9 cellular contexts compared by ENCODE assay signal in the genomic region with DNA sequence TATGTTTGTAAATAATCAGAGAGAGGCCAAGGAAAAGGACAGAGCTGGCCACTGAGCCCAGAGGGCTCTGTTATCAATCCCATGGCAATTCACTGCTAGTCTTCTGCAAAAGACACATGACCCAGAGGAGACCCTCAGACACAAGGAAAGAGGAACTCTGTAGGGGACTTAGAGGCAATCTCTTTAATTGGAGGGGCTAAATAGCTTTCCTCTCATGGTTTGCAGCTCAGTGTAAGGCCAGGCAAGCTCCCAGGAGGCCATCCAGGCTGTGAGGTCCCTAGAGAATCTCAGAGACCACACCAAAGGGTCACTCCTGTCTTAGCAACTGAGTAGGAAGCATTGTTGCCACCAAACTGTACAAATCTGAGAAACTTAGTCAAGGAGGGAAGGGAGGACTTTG. TPM values are rescaled to one million over a fixed set of nuclear protein-coding genes. Genes with fewer than 3 reads are reported as not detected.
DNase-seq lines count a peak whose midpoint lies in the region; ATAC-seq and TF ChIP-seq lines count a peak whose summit lies in the region.
"Had no signal": no experiment of that assay in that cellular context is flagged by ENCODE, and none has a peak within 500 bp of the region (broad histone marks: within the 10 kb centered on the region; RNA-seq: fewer than 3 reads in every experiment).

No MANE protein-coding gene starts in this region.

- no peaks in the 10 kb centered on the region for H3K9me3 Mint-ChIP-seq in immature natural killer cell

- H3K27me3 Mint-ChIP-seq in T-helper 17 cell = peaks cover 12% of the 10 kb centered on the region
- no peaks in the 10 kb centered on the region for H3K27me3 Mint-ChIP-seq in immature natural killer cell (ENCODE audit: low read depth in 3 of 3)

- H3K4me1 Mint-ChIP-seq in T-helper 17 cell (peaks cover 35% of the 10 kb centered on the region), immature natural killer cell (peaks cover 21 to 22% of the 10 kb centered on the region in 2 donors)

- H3K4me3 ChIP-seq in stomach = peak overlapping the region in 2 of 4 donors; percentile 24 to 29

- DNase-seq in T-helper 17 cell = no peak
- no peak for DNase-seq in immature natural killer cell
- DNase-seq in stomach = no peak
- no peak for DNase-seq in SHP77 (lab: John Stamatoyannopoulos, UW)
- no peak for DNase-seq in ureter (ENCODE audit: low spot score)
- DNase-seq in activated CD8-positive, alpha-beta memory T cell treated with anti-CD3 and anti-CD28 coated beads, Interleukin-2, amount 50 U/mL, for 48 hours = no peak
- DNase-seq in NCI-H526 treated with DMSO at 0.1 percent for 48 hours (lab: John Stamatoyannopoulos, UW) = no peak

- intact Hi-C loops in stomach (cut with DNase I; ENCODE audit: low total_unique reads) = no loop called here

- ATAC-seq in GM19463 (IDR thresholded peaks at IDR 0.05; ENCODE audit: unreplicated experiment) (peak; percentile 13), T-helper 17 cell (no peak)

- peak overlapping the region; percentile 81 for H3K4me3 Mint-ChIP-seq in T-helper 17 cell
- H3K4me3 Mint-ChIP-seq in immature natural killer cell = peak overlapping the region; percentile 51 to 86 (median 74)

- H3K9me3 ChIP-seq in T-helper 17 cell (ENCODE audit: control insufficient read depth, low read length, poor library complexity, severe bottlenecking) (no peaks in the 10 kb centered on the region), stomach (no peaks in the 10 kb centered on the region)

- no peak for TF ChIP-seq EP300 in stomach (IDR thresholded peaks at IDR 0.05)

- no peaks in the 10 kb centered on the region for H3K36me3 ChIP-seq in stomach

- H3K27me3 ChIP-seq in stomach = peaks cover 0 to 2% (median 0%) of the 10 kb centered on the region in 3 donors

- H3K4me1 ChIP-seq in stomach = peaks cover 15 to 35% (median 24%) of the 10 kb centered on the region in 4 donors

- peak overlapping the region; percentile 69 to 93 (median 78) for H3K27ac ChIP-seq in stomach

- H3K27ac Mint-ChIP-seq in T-helper 17 cell (peak overlapping the region; percentile 92), immature natural killer cell (peak overlapping the region in 4 of 6 donors; percentile 14 to 81 (median 70))

- TF ChIP-seq CTCF in stomach (IDR thresholded peaks at IDR 0.05) = no peak

- TF ChIP-seq POLR2A in stomach (IDR thresholded peaks at IDR 0.05) = no peak

- peaks cover 7% of the 10 kb centered on the region for H3K36me3 Mint-ChIP-seq in T-helper 17 cell (ENCODE audit: low read depth)
- no peaks in the 10 kb centered on the region for H3K36me3 Mint-ChIP-seq in immature natural killer cell

RNA-seq across cellular contexts. Expression of gene HLA-DOA, which starts 10.0 kb away (rescaled TPM):
- 1 to 10 TPM; 2.6 to 5.1 TPM for total RNA-seq in T-helper 17 cell
- polyA plus RNA-seq in immature natural killer cell = 1 to 10 TPM in 2 of 3 donors, under 1 TPM in 1; 0.37 to 5.2 (median 2.8) TPM
- total RNA-seq in stomach = 1 to 10 TPM in 2 of 5 donors, under 1 TPM in 2, not detected in 1; 0.45 to 3.9 (median 1.9) TPM
- polyA plus RNA-seq in stomach = 1 to 10 TPM in 1 of 3 donors, under 1 TPM in 2; 0.62 to 2.1 (median 0.92) TPM
- 25.6 TPM for total RNA-seq in ureter
- total RNA-seq: M059J had no signal

RNA-seq across cellular contexts. Expression of gene BRD2, which starts 51.0 kb away (rescaled TPM):
- 100 to 1,000 TPM; 409 to 459 TPM for total RNA-seq in T-helper 17 cell
- 100 to 1,000 TPM in 1 of 3 donors, 10 to 100 TPM in 2; 29.8 to 119 (median 31.5) TPM for polyA plus RNA-seq in immature natural killer cell
- total RNA-seq in stomach = 100 to 1,000 TPM; 111 to 538 (median 190) TPM
- 10 to 100 TPM; 70.7 to 78.7 (median 74.4) TPM for polyA plus RNA-seq in stomach
- 205 TPM for total RNA-seq in ureter

RNA-seq across cellular contexts. Expression of gene HLA-DPA1, which starts 54.1 kb away (rescaled TPM):
- total RNA-seq in T-helper 17 cell = 10 to 100 TPM; 62.0 to 71.2 TPM
- polyA plus RNA-seq in immature natural killer cell = 100 to 1,000 TPM; 173 to 252 (median 202) TPM
- total RNA-seq in stomach = 100 to 1,000 TPM in 1 of 5 donors, 10 to 100 TPM in 3, under 1 TPM in 1; 0.29 to 171 (median 39.7) TPM
- polyA plus RNA-seq in stomach = 10 to 100 TPM; 14.3 to 34.1 (median 23.3) TPM
- 145 TPM for total RNA-seq in ureter

RNA-seq across cellular contexts. Expression of gene HLA-DPB1, which starts 56.4 kb away (rescaled TPM):
- total RNA-seq in T-helper 17 cell = 10 to 100 TPM; 67.7 to 77.4 TPM
- polyA plus RNA-seq in immature natural killer cell = 100 to 1,000 TPM; 183 to 353 (median 296) TPM
- total RNA-seq in stomach = 10 to 100 TPM in 4 of 5 donors, not detected in 1; 10.7 to 46.6 (median 31.9) TPM
- polyA plus RNA-seq in stomach = 10 to 100 TPM; 48.3 to 62.2 (median 51.1) TPM
- 82.5 TPM for total RNA-seq in ureter
- total RNA-seq: M059J had no signal
